ENCODE assay signal across 8 cellular contexts in genomic region chrX:130975947-130976346, GRCh38.
DNase-seq lines count a peak whose midpoint lies in the region; ATAC-seq and TF ChIP-seq lines count a peak whose summit lies in the region.

No MANE protein-coding gene starts in this region.

- TF ChIP-seq CTCF in HL-60 (IDR thresholded peaks at IDR 0.05; ENCODE audit: insufficient read depth, low read length) = peak; percentile 18
- peak; percentile 75 for TF ChIP-seq CTCF in PC-3 (conservative IDR thresholded peaks at IDR 0.05; ENCODE audit: low read depth, low read length)

- ATAC-seq in GM18868 (IDR thresholded peaks at IDR 0.05; ENCODE audit: unreplicated experiment) = peak; percentile 90
- ATAC-seq in PC-3 = peak; percentile 73

- H4K8ac ChIP-seq in mesenchymal stem cell (ENCODE audit: low read length) = no peak overlapping the region

- H3K27me3 ChIP-seq in HL-60 (ENCODE audit: insufficient read depth, poor library complexity, severe bottlenecking) (peaks cover 2% of the 10 kb centered on the region), PC-3 (ENCODE audit: low read length) (no peaks in the 10 kb centered on the region; the same call in 1 of the 2 replicates), mesenchymal stem cell (ENCODE audit: control insufficient read depth in 1 of 2, insufficient read depth in 1 of 2, low read length in 2 of 2) (peaks cover 0 to 24% of the 10 kb centered on the region in 2 experiments)

- H3K36me3 ChIP-seq in PC-3 (ENCODE audit: low read depth, low read length) (no peaks in the 10 kb centered on the region), mesenchymal stem cell (ENCODE audit: control insufficient read depth in 1 of 2, insufficient read depth in 2 of 2, low read depth in 1 of 2, low read length in 2 of 2) (no peaks in the 10 kb centered on the region)

- no peak overlapping the region for H3K14ac ChIP-seq in mesenchymal stem cell (ENCODE audit: low read length in 2 of 2)

- H4K20me1 ChIP-seq in PC-3 (ENCODE audit: low read length) = no peaks in the 10 kb centered on the region

- H3K9me3 ChIP-seq in PC-3 (ENCODE audit: low read length) = no peaks in the 10 kb centered on the region
- H3K9me3 ChIP-seq in mesenchymal stem cell (ENCODE audit: control insufficient read depth, low read length) = no peaks in the 10 kb centered on the region

- BruUV-seq in PC-3 (replicated peaks; lab: Mats Ljungman, UMichigan) = no TSS peak

- DNase-seq in D341Med (ENCODE audit: low spot score) (peak; percentile 44), HL-60 (ENCODE audit: low read depth in 1 of 2, low spot score in 1 of 2) (peak; percentile 1 to 40), PC-3 (peak; percentile 79), mesenchymal stem cell (peak; percentile 70), GM19240 (ENCODE audit: insufficient read length, low spot score) (no peak), GDM1 (lab: John Stamatoyannopoulos, UW) (no peak)
- DNase-seq in central memory CD4-positive, alpha-beta T cell = peak; percentile 9

- no peaks in the 10 kb centered on the region for H3K9me2 ChIP-seq in PC-3 (replicated peaks; ENCODE audit: low read length)

- no peak overlapping the region for H2BK5ac ChIP-seq in mesenchymal stem cell (ENCODE audit: low read depth, low read length, poor library complexity, severe bottlenecking)

- no peak overlapping the region for H3K4ac ChIP-seq in mesenchymal stem cell (ENCODE audit: low read depth in 1 of 2, low read length in 2 of 2)

- no peak overlapping the region for H2BK12ac ChIP-seq in mesenchymal stem cell (ENCODE audit: low read length in 2 of 2)

- H2AK5ac ChIP-seq in mesenchymal stem cell (ENCODE audit: low read length, severe bottlenecking) = no peak overlapping the region

- H4K91ac ChIP-seq in mesenchymal stem cell (ENCODE audit: low read length) = no peak overlapping the region

- H3K4me1 ChIP-seq in PC-3 (ENCODE audit: insufficient read depth, low read length) (peaks cover 5% of the 10 kb centered on the region; the same call in 1 of the 2 replicates), mesenchymal stem cell (ENCODE audit: control insufficient read depth, insufficient read depth, low read depth, low read length) (no peaks in the 10 kb centered on the region)

- no peak overlapping the region for H3K18ac ChIP-seq in mesenchymal stem cell (ENCODE audit: low read depth in 1 of 2, low read length in 2 of 2)

- no peaks in the 10 kb centered on the region for H3K79me2 ChIP-seq in PC-3 (ENCODE audit: low read length)

- H3K4me2 ChIP-seq in PC-3 (ENCODE audit: low read length) (no peak overlapping the region; the same call in 1 of the 2 replicates), mesenchymal stem cell (ENCODE audit: low read length, poor library complexity, severe bottlenecking) (no peak overlapping the region)

- H3K9ac ChIP-seq in PC-3 (ENCODE audit: low read length) (no peak overlapping the region), mesenchymal stem cell (ENCODE audit: low read length) (peak overlapping the region; percentile 42)

- no peak overlapping the region for H2AFZ ChIP-seq in PC-3 (ENCODE audit: low read length)
- no peak overlapping the region for H2AFZ ChIP-seq in mesenchymal stem cell (ENCODE audit: low read depth, low read length)

- H3K27ac ChIP-seq in HL-60 (replicated peaks) (no peak overlapping the region), PC-3 (ENCODE audit: low read length) (no peak overlapping the region), mesenchymal stem cell (ENCODE audit: low read length, poor library complexity, severe bottlenecking) (no peak overlapping the region)

- no peaks in the 10 kb centered on the region for H3K79me1 ChIP-seq in mesenchymal stem cell (replicated peaks; ENCODE audit: low read length, poor library complexity, severe bottlenecking)

- H2BK120ac ChIP-seq in mesenchymal stem cell (ENCODE audit: low read depth, low read length) = no peak overlapping the region

- no peaks in the 10 kb centered on the region for H3F3A ChIP-seq in PC-3 (ENCODE audit: low read length, unreplicated experiment)

- H2BK15ac ChIP-seq in mesenchymal stem cell (ENCODE audit: low read depth, poor library complexity, severe bottlenecking) = no peak overlapping the region

- intact Hi-C loops in PC-3 (cut with micrococcal nuclease) = loop anchor here (1.0 kb wide), 2 partner anchors 657 to 701 kb away; no protein-coding TSS in a partner anchor

- WGBS in mesenchymal stem cell = no CpG with 5 or more reads among the region's 7 CpGs

- H3K4me3 ChIP-seq in HL-60 (replicated peaks; ENCODE audit: insufficient read depth, low read length) (no peak overlapping the region), PC-3 (ENCODE audit: low read length) (no peak overlapping the region), mesenchymal stem cell (ENCODE audit: insufficient read depth in 1 of 2, low read depth in 1 of 2, low read length in 2 of 2) (no peak overlapping the region)

- H3K23ac ChIP-seq in mesenchymal stem cell (ENCODE audit: low read length in 2 of 2) = no peak overlapping the region

- CTCF ChIA-PET in PC-3 (lab: Charles Lee) = no interaction called here

- POLR2A ChIA-PET in PC-3 (lab: Charles Lee; ENCODE audit: unreplicated experiment) = no interaction called here

Comparison
In these comparisons a context has a peak if more than half of its experiments do, and no peak if none do; other contexts are left out.
1. DNase-seq: peak in D341Med (single experiment), HL-60 (2 of 2), PC-3 (single experiment), central memory CD4-positive, alpha-beta T cell (single experiment) and mesenchymal stem cell (single experiment); none in GM19240 (single experiment) and GDM1 (single experiment).